30 cellular contexts compared by ENCODE assay signal in the genomic region with DNA sequence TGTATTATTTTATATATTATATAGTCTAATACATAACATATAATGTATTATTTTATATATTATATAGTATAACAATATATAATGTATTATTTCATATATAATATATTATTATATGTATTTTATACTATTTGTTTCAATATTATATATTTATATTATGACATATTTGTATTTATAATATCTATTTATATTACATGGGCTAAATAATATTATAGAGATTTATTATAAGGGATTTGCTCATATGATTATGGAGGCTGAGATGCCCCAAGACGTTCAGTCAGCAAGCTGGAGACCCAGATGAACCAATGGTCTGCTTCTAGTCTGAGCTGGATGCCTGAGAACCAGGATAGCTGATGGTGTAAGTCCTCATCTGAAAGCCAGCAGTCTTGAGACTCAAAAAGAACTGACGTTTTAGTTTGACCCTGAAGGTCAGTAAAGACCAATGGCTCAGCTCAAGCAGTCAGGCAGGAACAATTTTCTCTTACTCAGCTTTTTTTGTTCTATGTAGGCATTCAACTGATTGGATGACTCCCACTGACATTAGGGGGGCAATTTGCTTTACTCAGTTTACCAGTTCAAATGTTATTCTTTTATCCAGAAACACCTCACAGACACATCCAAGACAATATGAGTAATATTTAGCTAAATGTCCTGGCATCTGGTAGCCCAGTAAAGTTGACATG.
"Had no signal": no experiment of that assay in that cellular context is flagged by ENCODE, and none has a peak within 500 bp of the region (broad histone marks: within the 10 kb centered on the region; RNA-seq: fewer than 3 reads in every experiment).

No MANE protein-coding gene starts in this region.

- DNase-seq: activated CD4-positive, alpha-beta memory T cell treated with anti-CD3 and anti-CD28 coated beads, Interleukin-2, amount 10 ng/mL, durations not matched to agents 7 days and 5 days; activated CD4-positive, alpha-beta T cell treated with anti-CD3 and anti-CD28 coated beads for 36 hours; activated CD4-positive, alpha-beta T cell treated with anti-CD3 and anti-CD28 coated beads for 48 hours; activated CD4-positive, alpha-beta T cell treated with anti-CD3 and anti-CD28 coated beads, Interleukin-2, amount 10 ng/mL, durations not matched to agents 7 days and 5 days; activated CD4-positive, alpha-beta T cell treated with anti-CD3 and anti-CD28 coated beads, Interleukin-2, amount 50 U/mL, for 48 hours; activated CD4-positive, CD25-positive, alpha-beta regulatory T cell; activated CD4-positive, CD25-positive, alpha-beta regulatory T cell treated with anti-CD3 and anti-CD28 coated beads, Interleukin-2, amount 50 U/mL, for 72 hours; activated CD8-positive, alpha-beta memory T cell treated with anti-CD3 and anti-CD28 coated beads for 24 hours; activated CD8-positive, alpha-beta memory T cell treated with anti-CD3 and anti-CD28 coated beads, Interleukin-2, amount 10 ng/mL, durations not matched to agents 7 days and 5 days; activated CD8-positive, alpha-beta memory T cell treated with anti-CD3 and anti-CD28 coated beads, Interleukin-2, amount 50 U/mL, for 48 hours; activated CD8-positive, alpha-beta T cell treated with anti-CD3 and anti-CD28 coated beads, Interleukin-2, amount 10 ng/mL, durations not matched to agents 7 days and 5 days; activated effector memory CD4-positive, alpha-beta T cell treated with Interleukin-2 at 50 U/mL for 16 hours; activated gamma-delta T cell; activated naive CD4-positive, alpha-beta T cell treated with anti-CD3 and anti-CD28 coated beads, Interleukin-2, amount 10 ng/mL, durations not matched to agents 7 days and 5 days; activated naive CD4-positive, alpha-beta T cell treated with Interleukin-2 at 50 U/mL for 16 hours; activated naive CD8-positive, alpha-beta T cell treated with anti-CD3 and anti-CD28 coated beads, Interleukin-2, amount 10 ng/mL, durations not matched to agents 7 days and 5 days; activated naive CD8-positive, alpha-beta T cell treated with anti-CD3 and anti-CD28 coated beads, Interleukin-2, amount 50 U/mL, for 24 hours; activated T-cell treated with anti-CD3 and anti-CD28 coated beads, Interleukin-2, amount 50 U/mL, for 24 hours; activated T-cell treated with anti-CD3 and anti-CD28 coated beads, Interleukin-2, amount 50 U/mL, for 48 hours; amygdala; anterior cingulate cortex; caudate nucleus; cerebellar nuclear complex; T-helper 1 cell; T-helper 2 cell; T-helper 9 cell had no signal

- H3K4me3 ChIP-seq: ascending aorta, cardiac muscle cell had no signal

- H3K36me3 ChIP-seq: ascending aorta, cardiac muscle cell had no signal

- H3K9me3 ChIP-seq: ascending aorta had no signal

- H3K4me1 ChIP-seq: ascending aorta had no signal

- H3K27ac ChIP-seq: ascending aorta, cardiac muscle cell, VCaP had no signal

- FAIRE-seq: bronchial epithelial cell had no signal

- H3K27me3 ChIP-seq: ascending aorta, cardiac muscle cell had no signal

- ATAC-seq: activated CD4-positive, alpha-beta T cell treated with anti-CD3 and anti-CD28 coated beads for 36 hours; activated CD8-positive, alpha-beta memory T cell treated with anti-CD3 and anti-CD28 coated beads, Interleukin-2, amount 10 ng/mL, durations not matched to agents 7 days and 5 days; activated CD8-positive, alpha-beta T cell treated with anti-CD3 and anti-CD28 coated beads, Interleukin-2, amount 10 ng/mL, durations not matched to agents 7 days and 5 days; activated naive CD8-positive, alpha-beta T cell treated with anti-CD3 and anti-CD28 coated beads, Interleukin-2, amount 50 U/mL, for 24 hours had no signal
